Comparison of ENCODE assay signal across 16 cellular contexts in genomic region chr11:3825473-3826154, GRCh38. TPM values are rescaled to one million over a fixed set of nuclear protein-coding genes. Genes with fewer than 3 reads are reported as not detected.
DNase-seq lines count a peak whose midpoint lies in the region; ATAC-seq, FAIRE-seq and TF ChIP-seq lines count a peak whose summit lies in the region.
"Had no signal": no experiment of that assay in that cellular context is flagged by ENCODE, and none has a peak within 500 bp of the region (broad histone marks: within the 10 kb centered on the region; RNA-seq: fewer than 3 reads in every experiment).

No MANE protein-coding gene starts in this region.

- no peak for TF ChIP-seq CTCF in GM12878 (IDR thresholded peaks at IDR 0.05 in 2 of 3, conservative IDR thresholded peaks at IDR 0.05 in 1 of 3; ENCODE audit: control insufficient read depth in 2 of 3, extremely low read depth in 1 of 3, insufficient read depth in 1 of 3, low read depth in 3 of 3, low read length in 3 of 3)
- TF ChIP-seq CTCF in RWPE1 (conservative IDR thresholded peaks at IDR 0.05; ENCODE audit: low read depth): no peak

- H3K9ac ChIP-seq in GM12878 (ENCODE audit: control insufficient read depth, insufficient read depth, low read length): no peak overlapping the region
- H3K9ac ChIP-seq in neuronal stem cell (ENCODE audit: low read depth, low read length, poor library complexity): no peak overlapping the region

- H3K27me3 Mint-ChIP-seq in T-helper 2 cell treated with Interferon-gamma antibody and Interleukin-4, amounts not matched to agents 5 μg/mL and 100 μg/mL, for 36 hours (ENCODE audit: low read depth): no peaks in the 10 kb centered on the region
- H3K27me3 Mint-ChIP-seq: brain had no signal

- no peaks in the 10 kb centered on the region for H3K79me1 ChIP-seq in neuronal stem cell (ENCODE audit: low read depth, low read length)

- no peak overlapping the region for H3K14ac ChIP-seq in neuronal stem cell (ENCODE audit: low read length)

- POLR2A ChIA-PET in GM12878 (lab: Charles Lee): interaction anchor here (0.6 to 1.4 kb wide), 6 partner anchors 10 to 78 kb away, joined by 3 to 7 read pairs (median 3); partner anchors contain the start of gene RHOG
- POLR2A ChIA-PET in RWPE1 (lab: Yijun Ruan, JAX; ENCODE audit: low non-redundant PET): no interaction called here

- no peak overlapping the region for H2BK12ac ChIP-seq in neuronal stem cell (ENCODE audit: low read length)

- H3K9me3 ChIP-seq in GM12878 (replicated peaks; ENCODE audit: control insufficient read depth, insufficient read depth, low read length) (no peaks in the 10 kb centered on the region), neuronal stem cell (replicated peaks in 1 of 2; ENCODE audit: control insufficient read depth in 2 of 2, insufficient read depth in 1 of 2, low read depth in 1 of 2, low read length in 2 of 2) (no peaks in the 10 kb centered on the region)
- H3K9me3 ChIP-seq: MG63 had no signal

- H2BK120ac ChIP-seq in neuronal stem cell (ENCODE audit: low read depth, low read length): no peak overlapping the region

- H2AK5ac ChIP-seq in neuronal stem cell (ENCODE audit: low read depth, low read length): no peak overlapping the region

- no peak overlapping the region for H3K18ac ChIP-seq in neuronal stem cell (ENCODE audit: low read length)

- no peak for TF ChIP-seq EP300 in Ishikawa (IDR thresholded peaks at IDR 0.05; ENCODE audit: borderline replicate concordance)
- TF ChIP-seq EP300 in GM12878 (IDR thresholded peaks at IDR 0.05; ENCODE audit: borderline replicate concordance in 1 of 2, control insufficient read depth in 1 of 2, low read depth in 2 of 2, low read length in 2 of 2): no peak

- no peak overlapping the region for H4K91ac ChIP-seq in neuronal stem cell (ENCODE audit: low read depth, low read length, poor library complexity)

- intact Hi-C loops in GM12878 (cut with micrococcal nuclease; ENCODE audit: unreplicated experiment): no loop called here

- WGBS in GM12878 (ENCODE audit: insufficient coverage, insufficient replicate concordance, low lambda C conversion rate, missing lambda C conversion rate): 62% methylated on average over 8 of the region's 8 CpGs
- no CpG with 5 or more reads among the region's 8 CpGs for WGBS in neuronal stem cell (ENCODE audit: extremely low coverage in 2 of 2, insufficient read length in 2 of 2, insufficient replicate concordance in 1 of 2), 2 donors

- H3K27me3 ChIP-seq in GM12878 (replicated peaks in 1 of 2; ENCODE audit: control insufficient read depth in 2 of 2, insufficient read depth in 2 of 2, low read length in 1 of 2): no peaks in the 10 kb centered on the region
- no peaks in the 10 kb centered on the region for H3K27me3 ChIP-seq in neuronal stem cell (ENCODE audit: control insufficient read depth in 3 of 3, insufficient read depth in 3 of 3, low read depth in 1 of 3, low read length in 3 of 3)
- H3K27me3 ChIP-seq: MG63 had no signal

- H3K4me1 ChIP-seq in GM12878 (ENCODE audit: control insufficient read depth, insufficient read depth, low read length) (peaks cover 2% of the 10 kb centered on the region; the same call in 1 of the 2 replicates), neuronal stem cell (ENCODE audit: control insufficient read depth in 2 of 2, insufficient read depth in 1 of 2, low read depth in 1 of 2, low read length in 2 of 2) (peaks cover 0 to 11% of the 10 kb centered on the region in 2 donors)

- H3K23ac ChIP-seq in neuronal stem cell (ENCODE audit: low read depth, low read length, poor library complexity): peak overlapping the region; percentile 2

- H3K9me3 Mint-ChIP-seq in T-helper 2 cell treated with Interferon-gamma antibody and Interleukin-4, amounts not matched to agents 5 μg/mL and 100 μg/mL, for 36 hours: no peaks in the 10 kb centered on the region
- H3K9me3 Mint-ChIP-seq: brain had no signal

- ATAC-seq in GM12878 (peak; percentile 34), HG02588 (IDR thresholded peaks at IDR 0.05; ENCODE audit: unreplicated experiment) (no peak)

- H3K4me3 ChIP-seq in GM12878 (no peak overlapping the region), neuronal stem cell (ENCODE audit: low read length in 2 of 2) (no peak overlapping the region)
- H3K4me3 ChIP-seq: MG63 had no signal

- H2AFZ ChIP-seq in GM12878 (ENCODE audit: control insufficient read depth, low read depth, low read length) (no peak overlapping the region), neuronal stem cell (ENCODE audit: low read length) (no peak overlapping the region)

- peaks cover 32% of the 10 kb centered on the region for H3K4me1 Mint-ChIP-seq in T-helper 2 cell treated with Interferon-gamma antibody and Interleukin-4, amounts not matched to agents 5 μg/mL and 100 μg/mL, for 36 hours (ENCODE audit: low read depth)
- H3K4me1 Mint-ChIP-seq: brain had no signal

- in situ Hi-C loops in GM12878 (cut with MboI): loop anchor here (25.0 kb wide), 1 partner anchor 562 kb away; the partner anchor contains the start of gene TRIM21

- H3K27ac Mint-ChIP-seq in T-helper 2 cell treated with Interferon-gamma antibody and Interleukin-4, amounts not matched to agents 5 μg/mL and 100 μg/mL, for 36 hours: peak overlapping the region; percentile 68

- SMC1A ChIA-PET in GM12878 (lab: Charles Lee; ENCODE audit: uncharacterized antibody, unreplicated experiment): interaction anchor here (0.8 to 2.1 kb wide), 11 partner anchors 11 to 255 kb away, joined by 3 to 10 read pairs (median 6); partner anchors contain the start of gene RHOG

- peaks cover 48% of the 10 kb centered on the region for H3K36me3 Mint-ChIP-seq in T-helper 2 cell treated with Interferon-gamma antibody and Interleukin-4, amounts not matched to agents 5 μg/mL and 100 μg/mL, for 36 hours (ENCODE audit: low read depth)

- H2BK5ac ChIP-seq in neuronal stem cell (ENCODE audit: low read length): no peak overlapping the region

- CTCF ChIA-PET in GM12878 (lab: Yijun Ruan, JAX) (interaction anchor here (0.7 to 3.8 kb wide), 9 partner anchors 11 to 248 kb away, joined by 3 to 35 read pairs (median 6); partner anchors contain the start of gene RHOG), RWPE1 (lab: Yijun Ruan, JAX) (interaction anchor here (0.6 to 1.0 kb wide), 3 partner anchors 13 to 164 kb away, joined by 3 read pairs; no protein-coding TSS in a partner anchor)

- RAD21 ChIA-PET in GM12878 (lab: Charles Lee; ENCODE audit: unreplicated experiment): interaction anchor here (0.9 to 3.0 kb wide), 5 partner anchors 11 to 247 kb away, joined by 3 to 24 read pairs (median 10); partner anchors contain the start of gene RHOG

- TF ChIP-seq RAD21 in Ishikawa (IDR thresholded peaks at IDR 0.05; ENCODE audit: low read depth) (no peak), GM12878 (IDR thresholded peaks at IDR 0.05; ENCODE audit: insufficient read depth, low read depth, low read length) (no peak)

- no peak overlapping the region for H3K4me3 Mint-ChIP-seq in T-helper 2 cell treated with Interferon-gamma antibody and Interleukin-4, amounts not matched to agents 5 μg/mL and 100 μg/mL, for 36 hours
- H3K4me3 Mint-ChIP-seq: brain had no signal

- no peak for FAIRE-seq in GM12878 (lab: Jason Lieb, UNC)
- FAIRE-seq: A204.1, D721Med, small intestine had no signal

- H4K8ac ChIP-seq in neuronal stem cell (ENCODE audit: low read depth, low read length): no peak overlapping the region

- H3K27ac ChIP-seq in GM12878 (ENCODE audit: control insufficient read depth, insufficient read depth) (no peak overlapping the region), neuronal stem cell (replicated peaks; ENCODE audit: low read length) (no peak overlapping the region), RWPE1 (no peak overlapping the region)

- no peaks in the 10 kb centered on the region; the same call in 1 of the 2 replicates for H4K20me1 ChIP-seq in GM12878 (ENCODE audit: control insufficient read depth, insufficient read depth)

- H3K4me2 ChIP-seq in GM12878 (ENCODE audit: control insufficient read depth, insufficient read depth): no peak overlapping the region
- no peak overlapping the region for H3K4me2 ChIP-seq in neuronal stem cell (ENCODE audit: insufficient read depth, low read length, poor library complexity, severe bottlenecking)

- DNase-seq in T-helper 2 cell treated with Interferon-gamma antibody and Interleukin-4, amounts not matched to agents 5 μg/mL and 100 μg/mL, for 36 hours (ENCODE audit: low spot score): no peak
- DNase-seq in T-helper 2 cell: no peak
- DNase-seq in GM12878 (ENCODE audit: low read depth, low spot score): no peak
- no peak for DNase-seq in neuronal stem cell (ENCODE audit: low spot score)
- no peak for DNase-seq in nucleus accumbens (lab: John Stamatoyannopoulos, UW)
- no peak for DNase-seq in RWPE1 (ENCODE audit: low spot score)
- DNase-seq: MG63, NCI-H2171 treated with DMSO at 0.1 percent for 48 hours, T1000 had no signal

- H3K36me3 ChIP-seq in GM12878 (ENCODE audit: control insufficient read depth in 2 of 2, insufficient read depth in 2 of 2, low read length in 1 of 2) (peaks cover 18 to 33% of the 10 kb centered on the region in 2 experiments), neuronal stem cell (replicated peaks in 1 of 2; ENCODE audit: control insufficient read depth in 2 of 2, insufficient read depth in 2 of 2, low read length in 2 of 2) (peaks cover 22 to 73% of the 10 kb centered on the region in 2 donors)

- H2BK15ac ChIP-seq in neuronal stem cell (ENCODE audit: low read length): no peak overlapping the region

- no TSS peak for BruUV-seq in GM12878 (replicated peaks; lab: Mats Ljungman, UMichigan)

- peak; percentile 20; the same call in 1 of the 2 replicates for TF ChIP-seq POLR2A in GM12878 (IDR thresholded peaks at IDR 0.05; ENCODE audit: low read depth, low read length)

- H3K79me2 ChIP-seq in GM12878 (ENCODE audit: control insufficient read depth, insufficient read depth, low read length): peaks cover 9% of the 10 kb centered on the region

- H3K4ac ChIP-seq in neuronal stem cell (ENCODE audit: low read length): no peak overlapping the region

RNA-seq across cellular contexts. Expression of gene RHOG, which starts 15.1 kb away (rescaled TPM):
- 35.7 and 37.8 TPM in 2 replicates for total RNA-seq in GM12878 (2013; cell fraction: nucleolus; rRNA removed)
- total RNA-seq in GM12878 (2014; rRNA removed): 56.2 and 64.7 TPM in 2 replicates
- total RNA-seq in GM12878 (2014; rRNA removed; fragmentation: Illumina TruSeq; extraction: Trizol): 47.7 and 48.8 TPM in 2 replicates
- 128 and 137 TPM in 2 replicates for total RNA-seq in GM12878 (2021)
- polyA plus RNA-seq in GM12878 (2011; ENCODE audit: low read depth): 51.6 TPM
- polyA plus RNA-seq in GM12878 (2011; rRNA removed): 45.0 and 121 TPM in 2 replicates
- polyA plus RNA-seq in GM12878 (2011; cell fraction: cytosol; rRNA removed): 237 and 296 TPM in 2 replicates
- 108 and 111 TPM in 2 replicates for polyA plus RNA-seq in GM12878 (2011; cell fraction: nucleus; rRNA removed)
- 103 and 132 TPM in 2 replicates for polyA plus RNA-seq in GM12878 (2012)
- polyA plus RNA-seq in GM12878 (2014; fragmentation: Illumina TruSeq; extraction: Trizol): 51.4 and 98.2 TPM in 2 replicates
- polyA plus RNA-seq in GM12878 (2014; fragmentation: Nextera tagmentation; extraction: Ambion mirVana): 10 to 100 TPM; 16.0 to 42.0 TPM
- 172 and 192 TPM in 2 replicates for polyA plus RNA-seq in GM12878 (2014; rRNA removed)
- 100 to 1,000 TPM in 1 of 2 experiments, 10 to 100 TPM in 1; 91.4 to 109 TPM for polyA plus RNA-seq in GM12878 (2016; fragmentation: Nextera tagmentation; extraction: Ambion mirVana)
- 171 and 213 TPM in 2 replicates for polyA minus RNA-seq in GM12878 (2011; rRNA and poly(A)+ RNA removed)
- polyA minus RNA-seq in GM12878 (2011; cell fraction: cytosol; rRNA and poly(A)+ RNA removed): 95.8 and 106 TPM in 2 replicates
- polyA minus RNA-seq in GM12878 (2011; cell fraction: nucleus; rRNA and poly(A)+ RNA removed): 45.0 and 71.6 TPM in 2 replicates
- 28.1 TPM for polyA plus RNA-seq in neuronal stem cell (2013, experiment 1 of 2)
- 26.3 TPM for polyA plus RNA-seq in neuronal stem cell (2013, experiment 2 of 2)
- polyA plus RNA-seq: neural cell had no signal

RNA-seq across cellular contexts. Expression of gene PGAP2, which starts 17.3 kb away (rescaled TPM):
- 33.0 and 36.2 TPM in 2 replicates for total RNA-seq in GM12878 (2013; cell fraction: nucleolus; rRNA removed)
- total RNA-seq in GM12878 (2014; rRNA removed) (23.3 and 24.9 TPM in 2 replicates), GM12878 (2014; rRNA removed; fragmentation: Illumina TruSeq; extraction: Trizol) (12.3 and 13.1 TPM in 2 replicates), GM12878 (2021) (26.4 and 27.7 TPM in 2 replicates)
- polyA plus RNA-seq in GM12878 (2011; ENCODE audit: low read depth): 21.2 TPM
- polyA plus RNA-seq in GM12878 (2011; rRNA removed) (16.6 and 34.5 TPM in 2 replicates), GM12878 (2014; fragmentation: Illumina TruSeq; extraction: Trizol) (25.0 and 30.5 TPM in 2 replicates), GM12878 (2014; fragmentation: Nextera tagmentation; extraction: Ambion mirVana) (10 to 100 TPM; 25.4 to 37.4 TPM), GM12878 (2014; rRNA removed) (35.6 and 36.2 TPM in 2 replicates), GM12878 (2016; fragmentation: Nextera tagmentation; extraction: Ambion mirVana) (10 to 100 TPM; 33.4 to 37.2 TPM)
- 39.5 and 49.8 TPM in 2 replicates for polyA plus RNA-seq in GM12878 (2011; cell fraction: cytosol; rRNA removed)
- polyA plus RNA-seq in GM12878 (2011; cell fraction: nucleus; rRNA removed): 66.3 and 87.2 TPM in 2 replicates
- polyA plus RNA-seq in GM12878 (2012): 32.0 and 34.8 TPM in 2 replicates
- polyA minus RNA-seq in GM12878 (2011; rRNA and poly(A)+ RNA removed): 43.8 and 54.2 TPM in 2 replicates
- 13.0 and 13.3 TPM in 2 replicates for polyA minus RNA-seq in GM12878 (2011; cell fraction: cytosol; rRNA and poly(A)+ RNA removed)
- 11.4 and 12.9 TPM in 2 replicates for polyA minus RNA-seq in GM12878 (2011; cell fraction: nucleus; rRNA and poly(A)+ RNA removed)
- polyA plus RNA-seq in neuronal stem cell (2013, experiment 1 of 2): 33.5 TPM
- polyA plus RNA-seq in neuronal stem cell (2013, experiment 2 of 2): 32.9 TPM

RNA-seq across cellular contexts. Expression of gene NUP98, which starts 28.3 kb away (rescaled TPM):
- 266 and 283 TPM in 2 replicates for total RNA-seq in GM12878 (2013; cell fraction: nucleolus; rRNA removed)
- 108 and 115 TPM in 2 replicates for total RNA-seq in GM12878 (2014; rRNA removed)
- total RNA-seq in GM12878 (2014; rRNA removed; fragmentation: Illumina TruSeq; extraction: Trizol): 87.2 and 87.4 TPM in 2 replicates
- total RNA-seq in GM12878 (2021): 69.1 and 74.8 TPM in 2 replicates
- 31.5 TPM for polyA plus RNA-seq in GM12878 (2011; ENCODE audit: low read depth)
- 60.6 and 88.1 TPM in 2 replicates for polyA plus RNA-seq in GM12878 (2011; rRNA removed)
- polyA plus RNA-seq in GM12878 (2011; cell fraction: cytosol; rRNA removed): 134 and 136 TPM in 2 replicates
- 134 and 159 TPM in 2 replicates for polyA plus RNA-seq in GM12878 (2011; cell fraction: nucleus; rRNA removed)
- 34.0 and 39.3 TPM in 2 replicates for polyA plus RNA-seq in GM12878 (2012)
- 72.0 and 96.6 TPM in 2 replicates for polyA plus RNA-seq in GM12878 (2014; fragmentation: Illumina TruSeq; extraction: Trizol)
- 10 to 100 TPM; 21.7 to 23.7 TPM for polyA plus RNA-seq in GM12878 (2014; fragmentation: Nextera tagmentation; extraction: Ambion mirVana)
- 75.7 and 82.9 TPM in 2 replicates for polyA plus RNA-seq in GM12878 (2014; rRNA removed)
- 10 to 100 TPM; 47.8 to 56.0 TPM for polyA plus RNA-seq in GM12878 (2016; fragmentation: Nextera tagmentation; extraction: Ambion mirVana)
- 237 and 286 TPM in 2 replicates for polyA minus RNA-seq in GM12878 (2011; rRNA and poly(A)+ RNA removed)
- 82.7 and 83.8 TPM in 2 replicates for polyA minus RNA-seq in GM12878 (2011; cell fraction: cytosol; rRNA and poly(A)+ RNA removed)
- polyA minus RNA-seq in GM12878 (2011; cell fraction: nucleus; rRNA and poly(A)+ RNA removed): 64.2 and 108 TPM in 2 replicates
- polyA plus RNA-seq in neuronal stem cell (2013, experiment 1 of 2): 52.1 TPM
- polyA plus RNA-seq in neuronal stem cell (2013, experiment 2 of 2): 48.7 TPM

RNA-seq across cellular contexts. Expression of gene STIM1, which starts 29.9 kb away (rescaled TPM):
- 113 and 116 TPM in 2 replicates for total RNA-seq in GM12878 (2013; cell fraction: nucleolus; rRNA removed)
- total RNA-seq in GM12878 (2014; rRNA removed): 21.6 and 24.0 TPM in 2 replicates
- total RNA-seq in GM12878 (2014; rRNA removed; fragmentation: Illumina TruSeq; extraction: Trizol): 24.9 and 26.0 TPM in 2 replicates
- 55.9 and 57.7 TPM in 2 replicates for total RNA-seq in GM12878 (2021)
- 36.6 TPM for polyA plus RNA-seq in GM12878 (2011; ENCODE audit: low read depth)
- 36.3 and 39.3 TPM in 2 replicates for polyA plus RNA-seq in GM12878 (2011; rRNA removed)
- 40.8 and 42.5 TPM in 2 replicates for polyA plus RNA-seq in GM12878 (2011; cell fraction: cytosol; rRNA removed)
- polyA plus RNA-seq in GM12878 (2011; cell fraction: nucleus; rRNA removed): 68.6 and 72.6 TPM in 2 replicates
- 45.2 and 48.9 TPM in 2 replicates for polyA plus RNA-seq in GM12878 (2012)
- polyA plus RNA-seq in GM12878 (2014; fragmentation: Illumina TruSeq; extraction: Trizol): 29.1 and 37.0 TPM in 2 replicates
- 1 to 10 TPM; 8.6 to 9.9 TPM for polyA plus RNA-seq in GM12878 (2014; fragmentation: Nextera tagmentation; extraction: Ambion mirVana)
- 26.7 and 31.0 TPM in 2 replicates for polyA plus RNA-seq in GM12878 (2014; rRNA removed)
- polyA plus RNA-seq in GM12878 (2016; fragmentation: Nextera tagmentation; extraction: Ambion mirVana): 10 to 100 TPM; 31.8 to 36.8 TPM
- 143 and 245 TPM in 2 replicates for polyA minus RNA-seq in GM12878 (2011; rRNA and poly(A)+ RNA removed)
- 25.1 and 38.3 TPM in 2 replicates for polyA minus RNA-seq in GM12878 (2011; cell fraction: cytosol; rRNA and poly(A)+ RNA removed)
- 42.4 and 62.3 TPM in 2 replicates for polyA minus RNA-seq in GM12878 (2011; cell fraction: nucleus; rRNA and poly(A)+ RNA removed)
- 14.7 TPM for polyA plus RNA-seq in neuronal stem cell (2013, experiment 1 of 2)
- 15.1 TPM for polyA plus RNA-seq in neuronal stem cell (2013, experiment 2 of 2)
